Comparison of ENCODE assay signal across 16 cellular contexts in the genomic region with DNA sequence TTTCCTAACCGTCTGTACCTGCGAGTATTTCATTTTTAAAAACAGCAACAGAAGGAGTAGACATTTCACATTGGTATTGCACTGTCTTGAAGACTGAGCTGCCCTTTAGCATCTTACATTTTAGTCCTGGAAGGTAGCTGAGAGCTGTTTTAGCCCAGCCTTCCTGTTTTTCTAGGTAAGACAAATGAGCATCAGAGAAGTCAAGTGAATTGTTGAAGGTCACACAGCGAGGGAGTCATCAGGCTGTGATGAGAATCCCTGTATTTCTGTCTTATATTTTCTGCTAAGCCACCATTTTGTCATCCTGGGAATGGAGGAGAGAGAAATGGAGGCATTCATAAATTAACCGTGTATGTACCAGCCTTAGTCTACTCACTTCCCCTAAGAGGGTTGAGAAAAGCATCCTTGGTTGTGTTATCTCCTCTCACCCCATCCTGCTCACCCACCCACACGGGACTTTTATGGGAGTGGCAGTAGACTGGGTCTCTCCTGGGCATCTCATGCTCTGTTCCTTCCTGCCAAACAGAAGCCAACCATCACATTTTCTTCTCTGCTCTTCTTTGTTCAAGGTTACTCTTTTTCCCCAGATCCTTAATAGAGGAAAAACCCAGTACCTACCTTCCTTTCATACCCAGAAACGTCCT. TPM values are rescaled to one million over a fixed set of nuclear protein-coding genes. Genes with fewer than 3 reads are reported as not detected.
DNase-seq lines count a peak whose midpoint lies in the region; ATAC-seq and TF ChIP-seq lines count a peak whose summit lies in the region.
"Had no signal": no experiment of that assay in that cellular context is flagged by ENCODE, and none has a peak within 500 bp of the region (broad histone marks: within the 10 kb centered on the region; RNA-seq: fewer than 3 reads in every experiment).

No MANE protein-coding gene starts in this region.

- POLR2A ChIA-PET in IMR-90 (lab: Charles Lee; ENCODE audit: unreplicated experiment), result no interaction called here

- H3K4ac ChIP-seq in IMR-90 (ENCODE audit: low read depth, low read length), result peak overlapping the region; percentile 37; the same call in 1 of the 2 replicates

- H3K9ac ChIP-seq in IMR-90 (ENCODE audit: low read depth, low read length), result no peak overlapping the region

- peak overlapping the region; percentile 74; the same call in 1 of the 2 replicates for H3K18ac ChIP-seq in IMR-90 (ENCODE audit: low read depth, low read length)

- ATAC-seq in heart left ventricle (no peak), IMR-90 (ENCODE audit: low read depth) (no peak), gastrocnemius medialis (no peak), HG02884 (IDR thresholded peaks at IDR 0.05; ENCODE audit: unreplicated experiment) (no peak), right lobe of liver (no peak)

- H3K4me3 ChIP-seq in heart left ventricle (no peak overlapping the region), IMR-90 (ENCODE audit: insufficient read depth, low read depth, low read length) (no peak overlapping the region), brain microvascular endothelial cell (ENCODE audit: low read depth, low read length) (no peak overlapping the region), gastrocnemius medialis (no peak overlapping the region), right lobe of liver (no peak overlapping the region)
- H3K4me3 ChIP-seq in effector memory CD4-positive, alpha-beta T cell (ENCODE audit: insufficient read depth, low read depth, low read length, poor library complexity, severe bottlenecking), result no peak overlapping the region

- peak overlapping the region; percentile 60 for H2AK5ac ChIP-seq in IMR-90 (ENCODE audit: low read depth, low read length)

- peak overlapping the region; percentile 18; the same call in 1 of the 2 replicates for H4K5ac ChIP-seq in IMR-90 (ENCODE audit: low read depth, low read length)

- H3K36me3 ChIP-seq in heart left ventricle, result no peaks in the 10 kb centered on the region
- H3K36me3 ChIP-seq in IMR-90 (ENCODE audit: control insufficient read depth, insufficient read depth, low read length), result no peaks in the 10 kb centered on the region
- H3K36me3 ChIP-seq in brain microvascular endothelial cell (replicated peaks), result no peaks in the 10 kb centered on the region
- no peaks in the 10 kb centered on the region for H3K36me3 ChIP-seq in gastrocnemius medialis
- H3K36me3 ChIP-seq in right lobe of liver, result no peaks in the 10 kb centered on the region
- H3K36me3 ChIP-seq in effector memory CD4-positive, alpha-beta T cell (ENCODE audit: control insufficient read depth, insufficient read depth, low read length), result no peaks in the 10 kb centered on the region

- H4K91ac ChIP-seq in IMR-90 (ENCODE audit: insufficient read depth, low read depth, low read length), result peak overlapping the region; percentile 21; the same call in 1 of the 2 replicates

- H2AK9ac ChIP-seq in IMR-90 (replicated peaks; ENCODE audit: low read depth, low read length, poor library complexity), result no peak overlapping the region

- no peak overlapping the region for H3K4me2 ChIP-seq in IMR-90 (ENCODE audit: low read depth, low read length)

- H2BK120ac ChIP-seq in IMR-90 (ENCODE audit: low read depth, low read length), result peak overlapping the region; percentile 68

- no peak overlapping the region for H2BK5ac ChIP-seq in IMR-90 (ENCODE audit: low read depth, low read length, poor library complexity, severe bottlenecking)

- no peaks in the 10 kb centered on the region for H3K79me1 ChIP-seq in IMR-90 (ENCODE audit: low read depth in 1 of 2, low read length in 2 of 2)

- TF ChIP-seq CTCF in heart left ventricle (IDR thresholded peaks at IDR 0.05) (no peak), IMR-90 (conservative IDR thresholded peaks at IDR 0.05; ENCODE audit: low read depth, low read length) (no peak), brain microvascular endothelial cell (IDR thresholded peaks at IDR 0.05; ENCODE audit: low read depth, low read length, missing control alignments) (no peak), gastrocnemius medialis (IDR thresholded peaks at IDR 0.05 in 4 of 5, conservative IDR thresholded peaks at IDR 0.05 in 1 of 5) (no peak), right lobe of liver (IDR thresholded peaks at IDR 0.05) (no peak)

- H3K56ac ChIP-seq in IMR-90 (ENCODE audit: extremely low read depth, insufficient read depth, low read length), result peak overlapping the region; percentile 10; the same call in 1 of the 2 replicates

- H2BK15ac ChIP-seq in IMR-90 (ENCODE audit: low read depth, low read length), result peak overlapping the region; percentile 34; the same call in 1 of the 3 replicates

- peak overlapping the region in 1 of 2 experiments; percentile 31; a peak in 1 of 4 replicates for H4K8ac ChIP-seq in IMR-90 (ENCODE audit: low read depth in 2 of 2, low read length in 2 of 2)

- peak overlapping the region; percentile 60; the same call in 1 of the 2 replicates for H3K14ac ChIP-seq in IMR-90 (replicated peaks; ENCODE audit: low read depth, low read length)

- H3K9me3 ChIP-seq in heart left ventricle (no peaks in the 10 kb centered on the region), IMR-90 (ENCODE audit: control insufficient read depth, insufficient read depth, low read length) (no peaks in the 10 kb centered on the region), gastrocnemius medialis (no peaks in the 10 kb centered on the region), right lobe of liver (no peaks in the 10 kb centered on the region)
- no peaks in the 10 kb centered on the region for H3K9me3 ChIP-seq in effector memory CD4-positive, alpha-beta T cell (ENCODE audit: control insufficient read depth, low read length)

- peaks cover 0 to 58% (median 14%) of the 10 kb centered on the region in 12 donors for H3K4me1 ChIP-seq in heart left ventricle
- H3K4me1 ChIP-seq in IMR-90 (ENCODE audit: control insufficient read depth, insufficient read depth, low read length), result peaks cover 2% of the 10 kb centered on the region
- peaks cover 5 to 13% of the 10 kb centered on the region in 2 donors for H3K4me1 ChIP-seq in gastrocnemius medialis
- no peaks in the 10 kb centered on the region for H3K4me1 ChIP-seq in right lobe of liver
- H3K4me1 ChIP-seq in effector memory CD4-positive, alpha-beta T cell (ENCODE audit: control insufficient read depth, insufficient read depth, low read length, poor library complexity, severe bottlenecking), result no peaks in the 10 kb centered on the region

- no peak overlapping the region for H3K23ac ChIP-seq in IMR-90 (ENCODE audit: low read depth, low read length)

- peak overlapping the region; percentile 48 for H2BK20ac ChIP-seq in IMR-90 (ENCODE audit: low read depth, low read length)

- CTCF ChIA-PET in IMR-90 (lab: Yijun Ruan, JAX), result interaction anchor here (0.7 kb wide), 1 partner anchor 552 kb away, joined by 3 read pairs; no protein-coding TSS in a partner anchor

- in situ Hi-C loops in IMR-90 (cut with MboI; ENCODE audit: low sequenced_read_pairs) (no loop called here), brain microvascular endothelial cell (cut with HindIII; ENCODE audit: low pct_ligation_motif_present, low sequenced_read_pairs) (no loop called here), gastrocnemius medialis (cut with MboI; ENCODE audit: low sequenced_read_pairs in 4 of 4) (no loop called here)

- no peak overlapping the region for H2AFZ ChIP-seq in IMR-90 (replicated peaks; ENCODE audit: low read length, poor library complexity)

- intact Hi-C loops in heart left ventricle (cut with DNase I) (no loop called here), cardiac septum (cut with DNase I) (no loop called here), IMR-90 (cut with micrococcal nuclease) (no loop called here), gastrocnemius medialis (cut with DNase I; ENCODE audit: low total_unique reads) (no loop called here), right lobe of liver (cut with DNase I) (no loop called here)

- no peaks in the 10 kb centered on the region for H3K9me1 ChIP-seq in IMR-90 (ENCODE audit: insufficient read depth, low read length)

- 52 to 61% (median 57%) methylated on average over 6 of the region's 6 CpGs for WGBS in heart left ventricle, 4 donors
- 100% methylated on average over 2 of the region's 6 CpGs; no CpG with 5 or more reads in 1 of the 2 experiments for WGBS in IMR-90 (ENCODE audit: extremely low coverage in 2 of 2, insufficient read length in 1 of 2), 2 experiments
- 52% methylated on average over 6 of the region's 6 CpGs for WGBS in right lobe of liver (ENCODE audit: insufficient coverage, low coverage, low lambda C conversion rate, missing lambda C conversion rate)

- H3K27ac ChIP-seq in heart left ventricle (peak overlapping the region in 7 of 12 donors; percentile 27 to 96 (median 92)), IMR-90 (ENCODE audit: insufficient read depth, low read length) (no peak overlapping the region), brain microvascular endothelial cell (peak overlapping the region; percentile 51), gastrocnemius medialis (peak overlapping the region in 3 of 4 donors; percentile 53 to 69 (median 61)), right lobe of liver (no peak overlapping the region)
- H3K27ac ChIP-seq in effector memory CD4-positive, alpha-beta T cell (ENCODE audit: insufficient read depth, low read length, poor library complexity, severe bottlenecking), result no peak overlapping the region

- H3K27me3 ChIP-seq in heart left ventricle (peaks cover 0 to 18% (median 5%) of the 10 kb centered on the region in 9 donors), IMR-90 (ENCODE audit: control insufficient read depth, insufficient read depth, low read length) (peaks cover 15% of the 10 kb centered on the region), brain microvascular endothelial cell (replicated peaks) (no peaks in the 10 kb centered on the region), gastrocnemius medialis (no peaks in the 10 kb centered on the region), right lobe of liver (no peaks in the 10 kb centered on the region)
- H3K27me3 ChIP-seq in effector memory CD4-positive, alpha-beta T cell (replicated peaks; ENCODE audit: control insufficient read depth, insufficient read depth, low read length, poor library complexity, severe bottlenecking), result peaks cover 4% of the 10 kb centered on the region

- no peaks in the 10 kb centered on the region; the same call in 1 of the 2 replicates for H4K20me1 ChIP-seq in IMR-90 (ENCODE audit: insufficient read depth, low read length)

- BruUV-seq in IMR-90 (replicated peaks; lab: Mats Ljungman, UMichigan), result no TSS peak

- DNase-seq in heart left ventricle (no peak), cardiac septum (ENCODE audit: low spot score) (no peak), IMR-90 (no peak), brain microvascular endothelial cell (no peak), gastrocnemius medialis (no peak), right lobe of liver (no peak)
- no peak for DNase-seq in effector memory CD4-positive, alpha-beta T cell
- DNase-seq: 8988T, DND-41, H9, NCI-H1092 treated with DMSO at 0.1 percent for 48 hours, NCI-H2081 treated with DMSO at 0.1 percent for 48 hours, OCI-M1, SIG-M5 had no signal

- no peak for TF ChIP-seq RAD21 in IMR-90 (IDR thresholded peaks at IDR 0.05; ENCODE audit: low read length)

- dilution Hi-C loops in IMR-90 (cut with HindIII; ENCODE audit: low sequenced_read_pairs, unreplicated experiment), result no loop called here

- TF ChIP-seq POLR2A in heart left ventricle (IDR thresholded peaks at IDR 0.05) (no peak), IMR-90 (IDR thresholded peaks at IDR 0.05; ENCODE audit: low read depth, low read length) (no peak), gastrocnemius medialis (IDR thresholded peaks at IDR 0.05) (no peak), right lobe of liver (IDR thresholded peaks at IDR 0.05) (no peak)

RNA-seq across cellular contexts. Expression of a gene that starts 8.5 kb away (rescaled TPM):
- total RNA-seq in heart left ventricle (100 to 1,000 TPM in 4 of 9 donors, 10 to 100 TPM in 5; 73.0 to 152 (median 96.9) TPM), cardiac septum (105 TPM), IMR-90 (2012; rRNA removed) (under 0.01 TPM in 2 replicates), gastrocnemius medialis (10 to 100 TPM in 2 of 4 donors, 1 to 10 TPM in 2; 7.4 to 18.4 (median 10.2) TPM), right lobe of liver (under 1 TPM; 0.04 to 0.29 (median 0.06) TPM)
- polyA plus RNA-seq in heart left ventricle (10 to 100 TPM; 29.9 to 53.5 TPM), IMR-90 (2012; rRNA removed) (0.09 and 0.15 TPM in 2 replicates)
- 0.03 and 0.04 TPM in 2 replicates for polyA plus RNA-seq in IMR-90 (2012; cell fraction: cytosol; rRNA removed)
- 0.05 and 0.39 TPM in 2 replicates for polyA plus RNA-seq in IMR-90 (2012; cell fraction: nucleus; rRNA removed; ENCODE audit: low replicate concordance)
- polyA plus RNA-seq: CD14-positive monocyte had no signal

Comparison
In these comparisons a context has a peak if more than half of its experiments do, and no peak if none do; other contexts are left out.
1. H3K27ac ChIP-seq: peak in heart left ventricle (7 of 12), brain microvascular endothelial cell (single experiment) and gastrocnemius medialis (3 of 4); none in IMR-90 (single experiment), right lobe of liver (0 of 3) and effector memory CD4-positive, alpha-beta T cell (single experiment).